ENCODE assay signal across 8 cellular contexts in the genomic region with DNA sequence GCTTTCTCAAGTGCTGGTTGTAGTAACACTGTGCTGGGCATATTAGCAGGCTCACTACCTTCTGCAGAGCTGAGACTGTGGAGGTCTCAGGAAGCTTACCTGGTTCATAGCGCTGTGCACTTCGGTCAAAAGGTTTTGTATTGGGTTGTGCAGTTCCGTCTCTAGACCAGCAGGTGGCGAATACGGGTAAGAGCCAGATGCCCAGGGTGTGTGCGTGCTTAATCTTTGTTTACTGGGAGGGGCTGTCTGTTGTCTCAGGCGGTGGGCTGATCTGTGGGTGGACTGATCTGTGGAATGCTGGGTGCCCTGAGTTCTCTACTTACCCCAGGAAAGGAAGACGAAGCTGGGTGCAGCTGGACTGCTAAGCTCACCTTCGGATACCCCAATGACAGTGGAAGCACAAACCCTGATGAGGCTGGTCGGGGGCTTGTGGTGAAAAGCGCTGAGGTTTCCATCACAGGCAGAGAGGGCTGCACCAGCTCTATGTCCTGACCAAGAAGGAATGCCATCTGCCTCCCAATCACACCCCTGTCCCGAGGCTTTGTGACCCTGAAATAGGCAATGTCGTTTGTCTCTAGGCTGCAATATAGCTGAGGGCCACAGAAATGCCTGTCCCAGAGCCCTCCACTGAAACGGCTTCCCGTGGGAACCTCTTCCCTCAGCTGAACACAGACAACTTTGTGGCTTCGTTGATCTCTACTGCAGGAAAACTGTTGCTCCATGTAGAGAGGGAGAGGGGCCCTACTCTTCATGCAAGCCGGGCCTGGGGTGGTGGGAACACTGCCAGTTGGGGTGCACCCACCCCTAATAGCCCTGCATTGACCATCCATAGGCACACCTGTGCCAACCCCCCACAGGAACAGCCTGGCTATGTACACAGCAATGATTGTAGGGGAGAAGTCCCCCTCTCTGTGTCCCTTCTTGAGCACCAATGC. TPM values are rescaled to one million over a fixed set of nuclear protein-coding genes. Genes with fewer than 3 reads are reported as not detected.
DNase-seq lines count a peak whose midpoint lies in the region; ATAC-seq and TF ChIP-seq lines count a peak whose summit lies in the region.

No MANE protein-coding gene starts in this region.

- H3K4me2 ChIP-seq in Karpas-422 (ENCODE audit: low read depth, low read length, poor library complexity, severe bottlenecking), result no peak overlapping the region

- peaks cover 14% of the 10 kb centered on the region for H3K4me1 Mint-ChIP-seq in activated T-cell treated with anti-CD3 and anti-CD28 coated beads, Interleukin-2, amount 50 U/mL, for 72 hours (ENCODE audit: low read depth)
- H3K4me1 Mint-ChIP-seq in nephron progenitor cell, result peaks cover 15% of the 10 kb centered on the region

- no peaks in the 10 kb centered on the region for H4K20me1 ChIP-seq in Karpas-422 (ENCODE audit: insufficient read depth, low read depth, low read length)

- no peaks in the 10 kb centered on the region for H3K27me3 Mint-ChIP-seq in activated T-cell treated with anti-CD3 and anti-CD28 coated beads, Interleukin-2, amount 50 U/mL, for 72 hours (ENCODE audit: low read depth)
- peaks cover 4% of the 10 kb centered on the region for H3K27me3 Mint-ChIP-seq in nephron progenitor cell (ENCODE audit: low read depth, poor library complexity)

- H3K4me3 ChIP-seq in Karpas-422 (ENCODE audit: low read length), result no peak overlapping the region

- no peaks in the 10 kb centered on the region for H3K9me3 Mint-ChIP-seq in activated T-cell treated with anti-CD3 and anti-CD28 coated beads, Interleukin-2, amount 50 U/mL, for 72 hours
- H3K9me3 Mint-ChIP-seq in nephron progenitor cell, result peaks cover 3% of the 10 kb centered on the region

- no peaks in the 10 kb centered on the region for H3K27me3 ChIP-seq in Karpas-422 (ENCODE audit: low read length)

- no peaks in the 10 kb centered on the region for H3K36me3 ChIP-seq in Karpas-422 (ENCODE audit: insufficient read depth, low read length)

- H3K4me1 ChIP-seq in Karpas-422 (ENCODE audit: low read length), result no peaks in the 10 kb centered on the region

- H3K9me2 ChIP-seq in Karpas-422 (replicated peaks; ENCODE audit: insufficient read depth, low read length), result no peaks in the 10 kb centered on the region

- H3K4me3 Mint-ChIP-seq in activated T-cell treated with anti-CD3 and anti-CD28 coated beads, Interleukin-2, amount 50 U/mL, for 72 hours, result peak overlapping the region; percentile 50 to 60
- peak overlapping the region; percentile 26 for H3K4me3 Mint-ChIP-seq in nephron progenitor cell

- no peaks in the 10 kb centered on the region for H3K36me3 Mint-ChIP-seq in activated T-cell treated with anti-CD3 and anti-CD28 coated beads, Interleukin-2, amount 50 U/mL, for 72 hours (ENCODE audit: insufficient read depth in 2 of 2)
- H3K36me3 Mint-ChIP-seq in nephron progenitor cell (ENCODE audit: low read depth), result no peaks in the 10 kb centered on the region

- H3K9ac ChIP-seq in Karpas-422 (ENCODE audit: low read length), result no peak overlapping the region

- no peaks in the 10 kb centered on the region for H3K9me3 ChIP-seq in Karpas-422 (ENCODE audit: low read length)

- no peak overlapping the region for H2AFZ ChIP-seq in Karpas-422 (ENCODE audit: low read length)

- DNase-seq in COLO829 (ENCODE audit: low spot score) (peak; percentile 69), Karpas-422 (peak; percentile 92), fibroblast of peridontal ligament (ENCODE audit: extremely low read depth) (peak; percentile 72), nephron progenitor cell (peak; percentile 70)
- DNase-seq in activated T-cell treated with anti-CD3 and anti-CD28 coated beads, Interleukin-2, amount 50 U/mL, for 72 hours, result peak; percentile 69 to 74
- peak; percentile 60 for DNase-seq in stimulated activated naive CD4-positive, alpha-beta T cell treated with Interleukin-2 at 50 U/mL for 16 hours (lab: John Stamatoyannopoulos, UW)

- ATAC-seq in GM21367 (IDR thresholded peaks at IDR 0.05; ENCODE audit: unreplicated experiment), result peak; percentile 86
- peak; percentile 93 to 95 for ATAC-seq in activated T-cell treated with anti-CD3 and anti-CD28 coated beads, Interleukin-2, amount 50 U/mL, for 72 hours (replicated peaks in 1 of 2)

- TF ChIP-seq CTCF in nephron progenitor cell (IDR thresholded peaks at IDR 0.05), result peak; percentile 86

- no peak overlapping the region for H3K27ac ChIP-seq in Karpas-422 (ENCODE audit: low read length)

- no peaks in the 10 kb centered on the region for H3K79me2 ChIP-seq in Karpas-422 (ENCODE audit: low read length)

- no peak overlapping the region for H3K27ac Mint-ChIP-seq in activated T-cell treated with anti-CD3 and anti-CD28 coated beads, Interleukin-2, amount 50 U/mL, for 72 hours
- no peak overlapping the region for H3K27ac Mint-ChIP-seq in nephron progenitor cell

TF ChIP-seq in PFSK-1, 5 proteins besides CTCF, POLR2A, EP300 and RAD21:
- TF ChIP-seq POLR2AphosphoS5 (IDR thresholded peaks at IDR 0.05; ENCODE audit: low read depth, low read length) (no peak), FOXP2 (optimal IDR thresholded peaks at IDR 0.05; ENCODE audit: borderline replicate concordance, extremely low read depth, extremely low read length, insufficient read depth) (peak; percentile 82)
TF ChIP-seq in PFSK-1: peak in this region for 1.

RNA-seq across cellular contexts. Expression of a gene that starts 45.9 kb away (rescaled TPM):
- total RNA-seq in Karpas-422 (2014; rRNA removed; shearing (Covaris generic); ENCODE audit: low replicate concordance), result 4.6 and 8.0 TPM in 2 replicates
- polyA plus RNA-seq in PFSK-1 (2012; ENCODE audit: insufficient read length, low read depth), result 0.83 TPM
- total RNA-seq in activated T-cell treated with anti-CD3 and anti-CD28 coated beads, Interleukin-2, amount 50 U/mL, for 72 hours, result 10 to 100 TPM; 11.4 to 16.7 TPM
